ENCODE assay signal across 18 cellular contexts in genomic region chr2:101106453-101107181, GRCh38. TPM values are rescaled to one million over a fixed set of nuclear protein-coding genes. Genes with fewer than 3 reads are reported as not detected.
A peak's percentile ranks its signal among the peaks of the same experiment; 100 is the strongest.
DNase-seq lines count a peak whose midpoint lies in the region; ATAC-seq and TF ChIP-seq lines count a peak whose summit lies in the region.
"Had no signal": no experiment of that assay in that cellular context is flagged by ENCODE, and none has a peak within 500 bp of the region (broad histone marks: within the 10 kb centered on the region; RNA-seq: fewer than 3 reads in every experiment).

No MANE protein-coding gene starts in this region.

- H2BK5ac ChIP-seq in mesenchymal stem cell (ENCODE audit: low read depth, low read length, poor library complexity, severe bottlenecking), result no peak overlapping the region

- H3K27me3 ChIP-seq in body of pancreas (no peaks in the 10 kb centered on the region), mesenchymal stem cell (ENCODE audit: control insufficient read depth in 1 of 2, insufficient read depth in 1 of 2, low read length in 2 of 2) (no peaks in the 10 kb centered on the region), endodermal cell (ENCODE audit: control insufficient read depth, insufficient read depth, low read length, poor library complexity, severe bottlenecking) (no peaks in the 10 kb centered on the region)
- H3K27me3 ChIP-seq: adrenal gland, dorsolateral prefrontal cortex had no signal

- no TSS peak for BruUV-seq in Calu3 (replicated peaks; lab: Mats Ljungman, UMichigan)

- peak overlapping the region; percentile 22 to 60 (median 38) for H3K27ac ChIP-seq in body of pancreas
- H3K27ac ChIP-seq in mesenchymal stem cell (ENCODE audit: low read length, poor library complexity, severe bottlenecking), result peak overlapping the region; percentile 3
- H3K27ac ChIP-seq in endodermal cell (ENCODE audit: low read depth, low read length), result no peak overlapping the region
- H3K27ac ChIP-seq: adrenal gland, parathyroid adenoma had no signal

- no peak overlapping the region for H3K4me2 ChIP-seq in mesenchymal stem cell (ENCODE audit: low read length, poor library complexity, severe bottlenecking)

- no peak overlapping the region for H2AK5ac ChIP-seq in mesenchymal stem cell (ENCODE audit: low read length, severe bottlenecking)

- H4K8ac ChIP-seq in mesenchymal stem cell (ENCODE audit: low read length), result peak overlapping the region; percentile 14

- no peak overlapping the region for H4K91ac ChIP-seq in mesenchymal stem cell (ENCODE audit: low read length)

- peak overlapping the region in 1 of 2 experiments; percentile 75 for H3K18ac ChIP-seq in mesenchymal stem cell (ENCODE audit: low read depth in 1 of 2, low read length in 2 of 2)

- H3K9me3 Mint-ChIP-seq in Calu3 (ENCODE audit: low read depth, unreplicated experiment) (peaks cover 4% of the 10 kb centered on the region), endodermal cell (peaks cover 18% of the 10 kb centered on the region)
- peaks cover 5% of the 10 kb centered on the region for H3K9me3 Mint-ChIP-seq in activated CD8-positive, alpha-beta T cell treated with anti-CD3 and anti-CD28 coated beads, Interleukin-2, amount 10 ng/mL, durations not matched to agents 7 days and 5 days (ENCODE audit: insufficient read depth)
- peaks cover 12% of the 10 kb centered on the region for H3K9me3 Mint-ChIP-seq in activated T-helper 2 cell treated with anti-CD3 and anti-CD28 coated beads, Interferon-gamma antibody, Interleukin-2, Interleukin-4, amounts not matched to agents 10 μg/mL and 5 μg/mL and 100 μg/mL, durations not matched to agents 14 hours and 24 hours and 36 hours

- H3K27me3 Mint-ChIP-seq in Calu3 (ENCODE audit: unreplicated experiment) (no peaks in the 10 kb centered on the region), endodermal cell (ENCODE audit: insufficient read depth) (no peaks in the 10 kb centered on the region)
- no peaks in the 10 kb centered on the region for H3K27me3 Mint-ChIP-seq in activated CD8-positive, alpha-beta T cell treated with anti-CD3 and anti-CD28 coated beads, Interleukin-2, amount 10 ng/mL, durations not matched to agents 7 days and 5 days (ENCODE audit: low read depth)
- H3K27me3 Mint-ChIP-seq in activated T-helper 2 cell treated with anti-CD3 and anti-CD28 coated beads, Interferon-gamma antibody, Interleukin-2, Interleukin-4, amounts not matched to agents 10 μg/mL and 5 μg/mL and 100 μg/mL, durations not matched to agents 14 hours and 24 hours and 36 hours (ENCODE audit: low read depth), result peaks cover 1% of the 10 kb centered on the region

- no peak for TF ChIP-seq POLR2A in body of pancreas (IDR thresholded peaks at IDR 0.05)

- 48 to 49% methylated on average over 12 of the region's 12 CpGs for WGBS in body of pancreas, 2 donors
- 58% methylated on average over 11 of the region's 12 CpGs for WGBS in mesenchymal stem cell
- WGBS in endodermal cell (ENCODE audit: insufficient coverage in 1 of 2, insufficient read length in 1 of 2), 2 experiments, result 77 to 84% methylated on average over 10 to 12 of the region's 12 CpGs

- H3K14ac ChIP-seq in mesenchymal stem cell (ENCODE audit: low read length in 2 of 2), result no peak overlapping the region

- H2BK120ac ChIP-seq in mesenchymal stem cell (ENCODE audit: low read depth, low read length), result peak overlapping the region; percentile 27

- H3K9me3 ChIP-seq in body of pancreas (no peaks in the 10 kb centered on the region), mesenchymal stem cell (ENCODE audit: control insufficient read depth, low read length) (peaks cover 6% of the 10 kb centered on the region), endodermal cell (ENCODE audit: control insufficient read depth, low read length) (peaks cover 5% of the 10 kb centered on the region)
- H3K9me3 ChIP-seq: adrenal gland had no signal

- H3K4me1 Mint-ChIP-seq in Calu3 (ENCODE audit: low read depth, unreplicated experiment) (peaks cover 30% of the 10 kb centered on the region), endodermal cell (peaks cover 17% of the 10 kb centered on the region)
- no peaks in the 10 kb centered on the region for H3K4me1 Mint-ChIP-seq in activated CD8-positive, alpha-beta T cell treated with anti-CD3 and anti-CD28 coated beads, Interleukin-2, amount 10 ng/mL, durations not matched to agents 7 days and 5 days (ENCODE audit: low read depth)
- H3K4me1 Mint-ChIP-seq in activated T-helper 2 cell treated with anti-CD3 and anti-CD28 coated beads, Interferon-gamma antibody, Interleukin-2, Interleukin-4, amounts not matched to agents 10 μg/mL and 5 μg/mL and 100 μg/mL, durations not matched to agents 14 hours and 24 hours and 36 hours (ENCODE audit: low read depth), result no peaks in the 10 kb centered on the region
- H3K4me1 Mint-ChIP-seq: IgD-negative memory B cell had no signal

- H3K9ac ChIP-seq in mesenchymal stem cell (ENCODE audit: low read length), result no peak overlapping the region
- H3K9ac ChIP-seq in endodermal cell (ENCODE audit: extremely low read depth, low read length, poor library complexity, severe bottlenecking), result no peak overlapping the region
- H3K9ac ChIP-seq: parathyroid adenoma had no signal

- DNase-seq in Calu3 (no peak), NCI-H146 (lab: John Stamatoyannopoulos, UW) (peak; percentile 63), body of pancreas (peak in 3 of 4 donors; percentile 37 to 71 (median 57)), mesenchymal stem cell (peak; percentile 56), endodermal cell (no peak)
- DNase-seq in activated CD8-positive, alpha-beta T cell treated with anti-CD3 and anti-CD28 coated beads, Interleukin-2, amount 10 ng/mL, durations not matched to agents 7 days and 5 days, result no peak
- no peak for DNase-seq in activated T-helper 2 cell treated with anti-CD3 and anti-CD28 coated beads, Interferon-gamma antibody, Interleukin-2, Interleukin-4, amounts not matched to agents 10 μg/mL and 5 μg/mL and 100 μg/mL, durations not matched to agents 14 hours and 24 hours and 36 hours (ENCODE audit: low spot score)
- no peak for DNase-seq in activated T-cell treated with anti-CD3 and anti-CD28 coated beads, Interleukin-2, amount 50 U/mL, for 1 hour
- DNase-seq: activated CD4-positive, alpha-beta T cell treated with anti-CD3 and anti-CD28 coated beads for 48 hours; activated T-cell treated with anti-CD3 and anti-CD28 coated beads, Interleukin-2, amount 50 U/mL, for 4 hours; adrenal gland; AML-193; DMS79; dorsolateral prefrontal cortex; NCI-H187 had no signal

- H3K27ac Mint-ChIP-seq in Calu3 (ENCODE audit: unreplicated experiment), result peak overlapping the region; percentile 64
- no peak overlapping the region for H3K27ac Mint-ChIP-seq in activated CD8-positive, alpha-beta T cell treated with anti-CD3 and anti-CD28 coated beads, Interleukin-2, amount 10 ng/mL, durations not matched to agents 7 days and 5 days
- no peak overlapping the region for H3K27ac Mint-ChIP-seq in endodermal cell
- H3K27ac Mint-ChIP-seq in activated T-helper 2 cell treated with anti-CD3 and anti-CD28 coated beads, Interferon-gamma antibody, Interleukin-2, Interleukin-4, amounts not matched to agents 10 μg/mL and 5 μg/mL and 100 μg/mL, durations not matched to agents 14 hours and 24 hours and 36 hours, result no peak overlapping the region
- H3K27ac Mint-ChIP-seq: IgD-negative memory B cell; T-helper 1 cell treated with Interleukin-12 subunit alpha and Interleukin-12 subunit beta and Interleukin-4 antibody, amounts not matched to agents 30 μg/mL and 1 μg/mL, for 36 hours had no signal

- H3K79me1 ChIP-seq in mesenchymal stem cell (replicated peaks; ENCODE audit: low read length, poor library complexity, severe bottlenecking), result peaks cover 5% of the 10 kb centered on the region

- CTCF ChIA-PET in Calu3 (lab: Charles Lee), result no interaction called here
- CTCF ChIA-PET in activated CD8-positive, alpha-beta T cell treated with anti-CD3 and anti-CD28 coated beads, Interleukin-2, amount 10 ng/mL, durations not matched to agents 7 days and 5 days (lab: Charles Lee), result interaction anchor here (0.6 kb wide), 1 partner anchor 13 kb away, joined by 3 read pairs; no protein-coding TSS in a partner anchor

- intact Hi-C loops in Calu3 (cut with micrococcal nuclease; ENCODE audit: unreplicated experiment) (no loop called here), body of pancreas (cut with DNase I) (no loop called here)
- intact Hi-C loops in activated T-helper 2 cell treated with anti-CD3 and anti-CD28 coated beads, Interferon-gamma antibody, Interleukin-2, Interleukin-4, amounts not matched to agents 10 μg/mL and 5 μg/mL and 100 μg/mL, durations not matched to agents 14 hours and 24 hours and 36 hours (cut with micrococcal nuclease), result no loop called here

- H3K23ac ChIP-seq in mesenchymal stem cell (ENCODE audit: low read length in 2 of 2), result no peak overlapping the region

- no peak overlapping the region for H2AFZ ChIP-seq in mesenchymal stem cell (ENCODE audit: low read depth, low read length)
- H2AFZ ChIP-seq: parathyroid adenoma had no signal

- no peak overlapping the region for H3K4me3 ChIP-seq in body of pancreas
- no peak overlapping the region for H3K4me3 ChIP-seq in mesenchymal stem cell (ENCODE audit: insufficient read depth in 1 of 2, low read depth in 1 of 2, low read length in 2 of 2)
- H3K4me3 ChIP-seq in endodermal cell (ENCODE audit: low read length), result no peak overlapping the region
- H3K4me3 ChIP-seq: adrenal gland, dorsolateral prefrontal cortex had no signal

- H3K4me3 Mint-ChIP-seq in Calu3 (ENCODE audit: low read depth, unreplicated experiment), result no peak overlapping the region
- no peak overlapping the region for H3K4me3 Mint-ChIP-seq in activated CD8-positive, alpha-beta T cell treated with anti-CD3 and anti-CD28 coated beads, Interleukin-2, amount 10 ng/mL, durations not matched to agents 7 days and 5 days
- H3K4me3 Mint-ChIP-seq in endodermal cell, result no peak overlapping the region
- no peak overlapping the region for H3K4me3 Mint-ChIP-seq in activated T-helper 2 cell treated with anti-CD3 and anti-CD28 coated beads, Interferon-gamma antibody, Interleukin-2, Interleukin-4, amounts not matched to agents 10 μg/mL and 5 μg/mL and 100 μg/mL, durations not matched to agents 14 hours and 24 hours and 36 hours (ENCODE audit: low read depth)
- H3K4me3 Mint-ChIP-seq: activated T-cell treated with anti-CD3 and anti-CD28 coated beads, Interleukin-2, amount 50 U/mL, for 4 hours; IgD-negative memory B cell; T-helper 1 cell treated with Interleukin-12 subunit alpha and Interleukin-12 subunit beta and Interleukin-4 antibody, amounts not matched to agents 30 μg/mL and 1 μg/mL, for 36 hours had no signal

- H3K4me1 ChIP-seq in body of pancreas (peaks cover 76% of the 10 kb centered on the region), mesenchymal stem cell (ENCODE audit: control insufficient read depth, insufficient read depth, low read depth, low read length) (peaks cover 9% of the 10 kb centered on the region), endodermal cell (ENCODE audit: control insufficient read depth, insufficient read depth, low read length) (no peaks in the 10 kb centered on the region)

- TF ChIP-seq CTCF in Calu3 (IDR thresholded peaks at IDR 0.05; ENCODE audit: unreplicated experiment), result no peak
- no peak for TF ChIP-seq CTCF in body of pancreas (IDR thresholded peaks at IDR 0.05)
- no peak for TF ChIP-seq CTCF in endodermal cell (conservative IDR thresholded peaks at IDR 0.05)

- peak; percentile 69 for ATAC-seq in body of pancreas
- no peak for ATAC-seq in activated CD8-positive, alpha-beta T cell treated with anti-CD3 and anti-CD28 coated beads, Interleukin-2, amount 10 ng/mL, durations not matched to agents 7 days and 5 days
- ATAC-seq: activated T-cell treated with anti-CD3 and anti-CD28 coated beads, Interleukin-2, amount 50 U/mL, for 4 hours had no signal

- H3K36me3 Mint-ChIP-seq in Calu3 (ENCODE audit: insufficient read depth, unreplicated experiment) (no peaks in the 10 kb centered on the region), endodermal cell (ENCODE audit: low read depth) (peaks cover 11% of the 10 kb centered on the region)
- no peaks in the 10 kb centered on the region for H3K36me3 Mint-ChIP-seq in activated CD8-positive, alpha-beta T cell treated with anti-CD3 and anti-CD28 coated beads, Interleukin-2, amount 10 ng/mL, durations not matched to agents 7 days and 5 days (ENCODE audit: low read depth)
- H3K36me3 Mint-ChIP-seq in activated T-helper 2 cell treated with anti-CD3 and anti-CD28 coated beads, Interferon-gamma antibody, Interleukin-2, Interleukin-4, amounts not matched to agents 10 μg/mL and 5 μg/mL and 100 μg/mL, durations not matched to agents 14 hours and 24 hours and 36 hours (ENCODE audit: low read depth), result no peaks in the 10 kb centered on the region
- H3K36me3 Mint-ChIP-seq: IgD-negative memory B cell had no signal

- POLR2A ChIA-PET in activated CD8-positive, alpha-beta T cell treated with anti-CD3 and anti-CD28 coated beads, Interleukin-2, amount 10 ng/mL, durations not matched to agents 7 days and 5 days (lab: Charles Lee), result no interaction called here

- peak overlapping the region in 1 of 2 experiments; percentile 44 for H3K4ac ChIP-seq in mesenchymal stem cell (ENCODE audit: low read depth in 1 of 2, low read length in 2 of 2)

- peak overlapping the region in 1 of 2 experiments; percentile 29 for H2BK12ac ChIP-seq in mesenchymal stem cell (ENCODE audit: low read length in 2 of 2)

- no peaks in the 10 kb centered on the region for H3K36me3 ChIP-seq in body of pancreas (replicated peaks in 1 of 2; ENCODE audit: insufficient read depth in 1 of 2, low read depth in 2 of 2)
- H3K36me3 ChIP-seq in mesenchymal stem cell (ENCODE audit: control insufficient read depth in 1 of 2, insufficient read depth in 2 of 2, low read depth in 1 of 2, low read length in 2 of 2), result no peaks in the 10 kb centered on the region
- no peaks in the 10 kb centered on the region for H3K36me3 ChIP-seq in endodermal cell (ENCODE audit: control insufficient read depth, insufficient read depth, low read length)
- H3K36me3 ChIP-seq: adrenal gland had no signal

- no peak overlapping the region for H2BK15ac ChIP-seq in mesenchymal stem cell (ENCODE audit: low read depth, poor library complexity, severe bottlenecking)

RNA-seq across cellular contexts. Expression of gene TBC1D8, which starts 44.6 kb away (rescaled TPM):
- total RNA-seq in Calu3 (2022) (17.0 and 25.3 TPM in 2 replicates), body of pancreas (100 to 1,000 TPM in 1 of 2 donors, 10 to 100 TPM in 1; 63.8 to 111 TPM), endodermal cell (10 to 100 TPM; 14.4 to 14.5 TPM)
- 10.0 TPM for polyA plus RNA-seq in mesenchymal stem cell (2013, experiment 1 of 2)
- polyA plus RNA-seq in mesenchymal stem cell (2013, experiment 2 of 2), result 10.1 TPM
- under 1 TPM; 0.29 to 0.70 TPM for total RNA-seq in activated CD8-positive, alpha-beta T cell treated with anti-CD3 and anti-CD28 coated beads, Interleukin-2, amount 10 ng/mL, durations not matched to agents 7 days and 5 days
- 2.7 TPM for polyA plus RNA-seq in endodermal cell (2013, experiment 1 of 2)
- polyA plus RNA-seq in endodermal cell (2013, experiment 2 of 2), result 2.7 TPM
- 0.87 and 1.3 TPM in 2 replicates for total RNA-seq in activated T-helper 2 cell treated with anti-CD3 and anti-CD28 coated beads, Interferon-gamma antibody, Interleukin-2, Interleukin-4, amounts not matched to agents 10 μg/mL and 5 μg/mL and 100 μg/mL, durations not matched to agents 14 hours and 24 hours and 36 hours

Comparison
In these comparisons a context has a peak if more than half of its experiments do, and no peak if none do; other contexts are left out.
1. DNase-seq: peak in NCI-H146 (single experiment), body of pancreas (3 of 4) and mesenchymal stem cell (single experiment); none in Calu3 (single experiment), activated CD8-positive, alpha-beta T cell treated with anti-CD3 and anti-CD28 coated beads, Interleukin-2, amount 10 ng/mL, durations not matched to agents 7 days and 5 days (single experiment), endodermal cell (single experiment), activated T-helper 2 cell treated with anti-CD3 and anti-CD28 coated beads, Interferon-gamma antibody, Interleukin-2, Interleukin-4, amounts not matched to agents 10 μg/mL and 5 μg/mL and 100 μg/mL, durations not matched to agents 14 hours and 24 hours and 36 hours (single experiment) and activated T-cell treated with anti-CD3 and anti-CD28 coated beads, Interleukin-2, amount 50 U/mL, for 1 hour (single experiment).